ENCODE assay signal across 2 cellular contexts in genomic region chr14:73244541-73244940, GRCh38.
TF ChIP-seq lines count a peak whose summit lies in the region.

No MANE protein-coding gene starts in this region.

TF ChIP-seq in GM23338, 12 proteins besides CTCF, POLR2A, EP300 and RAD21 (continued from another document):
- TF ChIP-seq ZNF462 (CRISPR knock-in tag; IDR thresholded peaks at IDR 0.05): no peak
- no peak for TF ChIP-seq ZNF114 (CRISPR knock-in tag; IDR thresholded peaks at IDR 0.05)
- no peak for TF ChIP-seq ETS1 (IDR thresholded peaks at IDR 0.05)
- no peak for TF ChIP-seq CREB1 (CRISPR knock-in tag; IDR thresholded peaks at IDR 0.05; ENCODE audit: low read depth)
- no peak for TF ChIP-seq NANOG (IDR thresholded peaks at IDR 0.05; ENCODE audit: borderline replicate concordance)
- TF ChIP-seq ZNF331 (CRISPR knock-in tag; IDR thresholded peaks at IDR 0.05; ENCODE audit: low read depth): no peak
- TF ChIP-seq JUNB (IDR thresholded peaks at IDR 0.05; ENCODE audit: unreplicated experiment): no peak
- no peak for TF ChIP-seq REST (IDR thresholded peaks at IDR 0.05; ENCODE audit: unreplicated experiment)
- no peak for TF ChIP-seq EZH2 (IDR thresholded peaks at IDR 0.05; ENCODE audit: low read depth, unreplicated experiment)
- no peak for TF ChIP-seq EZH2phosphoT487 (IDR thresholded peaks at IDR 0.05; ENCODE audit: unreplicated experiment)

TF ChIP-seq in endothelial cell of umbilical vein, 7 proteins besides CTCF, POLR2A, EP300 and RAD21 (continued from another document):
- no peak for TF ChIP-seq MAX (IDR thresholded peaks at IDR 0.05; ENCODE audit: insufficient read depth, insufficient read length)
- no peak for TF ChIP-seq EZH2 (IDR thresholded peaks at IDR 0.05; ENCODE audit: borderline replicate concordance, low read depth, low read length, severe bottlenecking)
- TF ChIP-seq POLR2AphosphoS5 (IDR thresholded peaks at IDR 0.05; ENCODE audit: insufficient read depth, low read depth, low read length): no peak
TF ChIP-seq in endothelial cell of umbilical vein: peak in this region for 0.
